Comparison of ENCODE assay signal across 1 cellular context in the genomic region with DNA sequence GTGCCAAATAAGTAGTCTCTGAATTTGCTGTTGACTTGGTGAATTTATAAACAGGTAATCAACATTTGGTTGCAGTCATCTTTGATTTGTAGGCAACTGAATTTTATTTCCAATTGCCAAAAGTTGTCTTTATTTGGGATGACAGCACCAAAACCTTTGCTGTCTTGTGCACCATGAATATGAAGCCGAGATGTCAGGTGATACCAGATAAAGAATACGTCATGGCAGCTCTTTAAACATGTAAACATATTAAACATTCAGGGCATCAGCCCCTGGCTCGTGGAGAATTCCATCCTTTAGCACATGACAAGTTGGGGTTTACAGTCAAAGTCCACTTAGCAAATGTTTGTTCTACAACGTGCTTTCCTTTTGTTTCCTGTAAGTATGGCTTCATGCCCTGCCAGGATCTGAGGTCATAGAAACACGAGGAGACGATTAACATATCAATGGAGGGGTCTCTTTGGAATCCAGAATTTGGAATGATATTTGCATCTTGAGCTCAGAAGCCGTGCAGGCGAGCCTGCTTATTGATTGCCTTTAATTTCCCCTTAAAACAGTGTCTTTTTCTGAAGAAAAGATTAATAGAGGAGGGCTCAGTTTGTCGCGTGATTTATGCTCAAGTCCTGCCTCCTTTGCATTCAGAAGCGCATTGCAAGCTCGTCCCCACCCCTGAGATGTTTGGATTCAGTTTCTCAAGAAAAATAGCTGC.
A peak's percentile ranks its signal among the peaks of the same experiment; 100 is the strongest.
TF ChIP-seq lines count a peak whose summit lies in the region.

No MANE protein-coding gene starts in this region.

TF ChIP-seq in HepG2, 621 proteins besides CTCF, POLR2A, EP300 and RAD21 (continued from another document and continues in another):
- TF ChIP-seq, protein P1, sequence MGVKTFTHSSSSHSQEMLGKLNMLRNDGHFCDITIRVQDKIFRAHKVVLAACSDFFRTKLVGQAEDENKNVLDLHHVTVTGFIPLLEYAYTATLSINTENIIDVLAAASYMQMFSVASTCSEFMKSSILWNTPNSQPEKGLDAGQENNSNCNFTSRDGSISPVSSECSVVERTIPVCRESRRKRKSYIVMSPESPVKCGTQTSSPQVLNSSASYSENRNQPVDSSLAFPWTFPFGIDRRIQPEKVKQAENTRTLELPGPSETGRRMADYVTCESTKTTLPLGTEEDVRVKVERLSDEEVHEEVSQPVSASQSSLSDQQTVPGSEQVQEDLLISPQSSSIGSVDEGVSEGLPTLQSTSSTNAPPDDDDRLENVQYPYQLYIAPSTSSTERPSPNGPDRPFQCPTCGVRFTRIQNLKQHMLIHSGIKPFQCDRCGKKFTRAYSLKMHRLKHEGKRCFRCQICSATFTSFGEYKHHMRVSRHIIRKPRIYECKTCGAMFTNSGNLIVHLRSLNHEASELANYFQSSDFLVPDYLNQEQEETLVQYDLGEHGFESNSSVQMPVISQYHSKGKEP (CRISPR knock-in tag; IDR thresholded peaks at IDR 0.05) = peak; percentile 22; the same call in 1 of the 2 replicates
- no peak for TF ChIP-seq ZNF329 (CRISPR knock-in tag; IDR thresholded peaks at IDR 0.05; ENCODE audit: low read depth)
- TF ChIP-seq SOX6 (IDR thresholded peaks at IDR 0.05) = no peak
- peak; percentile 100 for TF ChIP-seq SOX6 (CRISPR knock-in tag; IDR thresholded peaks at IDR 0.05)
- no peak for TF ChIP-seq SUZ12 (IDR thresholded peaks at IDR 0.05; ENCODE audit: low read depth, low read length)
- TF ChIP-seq NR1H2 (CRISPR knock-in tag; IDR thresholded peaks at IDR 0.05; ENCODE audit: borderline replicate concordance, low read depth) = no peak
- peak; percentile 51; the same call in 1 of the 2 replicates for TF ChIP-seq ZSCAN31 (CRISPR knock-in tag; IDR thresholded peaks at IDR 0.05; ENCODE audit: low read depth)
- TF ChIP-seq, protein P2, sequence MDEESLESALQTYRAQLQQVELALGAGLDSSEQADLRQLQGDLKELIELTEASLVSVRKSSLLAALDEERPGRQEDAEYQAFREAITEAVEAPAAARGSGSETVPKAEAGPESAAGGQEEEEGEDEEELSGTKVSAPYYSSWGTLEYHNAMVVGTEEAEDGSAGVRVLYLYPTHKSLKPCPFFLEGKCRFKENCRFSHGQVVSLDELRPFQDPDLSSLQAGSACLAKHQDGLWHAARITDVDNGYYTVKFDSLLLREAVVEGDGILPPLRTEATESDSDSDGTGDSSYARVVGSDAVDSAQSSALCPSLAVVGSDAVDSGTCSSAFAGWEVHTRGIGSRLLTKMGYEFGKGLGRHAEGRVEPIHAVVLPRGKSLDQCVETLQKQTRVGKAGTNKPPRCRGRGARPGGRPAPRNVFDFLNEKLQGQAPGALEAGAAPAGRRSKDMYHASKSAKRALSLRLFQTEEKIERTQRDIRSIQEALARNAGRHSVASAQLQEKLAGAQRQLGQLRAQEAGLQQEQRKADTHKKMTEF (CRISPR knock-in tag; IDR thresholded peaks at IDR 0.05) = peak; percentile 99
- TF ChIP-seq ZFP62 (CRISPR knock-in tag; IDR thresholded peaks at IDR 0.05) = no peak
- no peak for TF ChIP-seq SIN3A (IDR thresholded peaks at IDR 0.05; ENCODE audit: borderline replicate concordance, low read depth, low read length)
- TF ChIP-seq, protein P3, sequence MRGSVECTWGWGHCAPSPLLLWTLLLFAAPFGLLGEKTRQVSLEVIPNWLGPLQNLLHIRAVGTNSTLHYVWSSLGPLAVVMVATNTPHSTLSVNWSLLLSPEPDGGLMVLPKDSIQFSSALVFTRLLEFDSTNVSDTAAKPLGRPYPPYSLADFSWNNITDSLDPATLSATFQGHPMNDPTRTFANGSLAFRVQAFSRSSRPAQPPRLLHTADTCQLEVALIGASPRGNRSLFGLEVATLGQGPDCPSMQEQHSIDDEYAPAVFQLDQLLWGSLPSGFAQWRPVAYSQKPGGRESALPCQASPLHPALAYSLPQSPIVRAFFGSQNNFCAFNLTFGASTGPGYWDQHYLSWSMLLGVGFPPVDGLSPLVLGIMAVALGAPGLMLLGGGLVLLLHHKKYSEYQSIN (CRISPR knock-in tag; IDR thresholded peaks at IDR 0.05; ENCODE audit: borderline replicate concordance) = no peak
- peak in 1 of 2 experiments; percentile 98; a peak in 2 of 4 replicates for TF ChIP-seq KLF16 (CRISPR knock-in tag; IDR thresholded peaks at IDR 0.05)
- TF ChIP-seq, protein P4, sequence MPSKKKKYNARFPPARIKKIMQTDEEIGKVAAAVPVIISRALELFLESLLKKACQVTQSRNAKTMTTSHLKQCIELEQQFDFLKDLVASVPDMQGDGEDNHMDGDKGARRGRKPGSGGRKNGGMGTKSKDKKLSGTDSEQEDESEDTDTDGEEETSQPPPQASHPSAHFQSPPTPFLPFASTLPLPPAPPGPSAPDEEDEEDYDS (CRISPR knock-in tag; IDR thresholded peaks at IDR 0.05) = peak; percentile 78
- peak; percentile 92 for TF ChIP-seq CREM (IDR thresholded peaks at IDR 0.05)
- no peak for TF ChIP-seq CREM (CRISPR knock-in tag; IDR thresholded peaks at IDR 0.05)
- TF ChIP-seq NR2F1 (CRISPR knock-in tag; IDR thresholded peaks at IDR 0.05) = 0 out of 4 replicates have a peak, but pooled peaks of 1 of the 2 experiments have one; percentile 26
- peak; percentile 92 for TF ChIP-seq ARNTL (CRISPR knock-in tag; IDR thresholded peaks at IDR 0.05)
- TF ChIP-seq, protein P5, sequence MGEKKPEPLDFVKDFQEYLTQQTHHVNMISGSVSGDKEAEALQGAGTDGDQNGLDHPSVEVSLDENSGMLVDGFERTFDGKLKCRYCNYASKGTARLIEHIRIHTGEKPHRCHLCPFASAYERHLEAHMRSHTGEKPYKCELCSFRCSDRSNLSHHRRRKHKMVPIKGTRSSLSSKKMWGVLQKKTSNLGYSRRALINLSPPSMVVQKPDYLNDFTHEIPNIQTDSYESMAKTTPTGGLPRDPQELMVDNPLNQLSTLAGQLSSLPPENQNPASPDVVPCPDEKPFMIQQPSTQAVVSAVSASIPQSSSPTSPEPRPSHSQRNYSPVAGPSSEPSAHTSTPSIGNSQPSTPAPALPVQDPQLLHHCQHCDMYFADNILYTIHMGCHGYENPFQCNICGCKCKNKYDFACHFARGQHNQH (CRISPR knock-in tag; IDR thresholded peaks at IDR 0.05) = peak; percentile 99
- TF ChIP-seq GTF3A (CRISPR knock-in tag; conservative IDR thresholded peaks at IDR 0.05) = no peak
- TF ChIP-seq ZNF775 (CRISPR knock-in tag; IDR thresholded peaks at IDR 0.05; ENCODE audit: borderline replicate concordance) = no peak
- TF ChIP-seq, protein P6, sequence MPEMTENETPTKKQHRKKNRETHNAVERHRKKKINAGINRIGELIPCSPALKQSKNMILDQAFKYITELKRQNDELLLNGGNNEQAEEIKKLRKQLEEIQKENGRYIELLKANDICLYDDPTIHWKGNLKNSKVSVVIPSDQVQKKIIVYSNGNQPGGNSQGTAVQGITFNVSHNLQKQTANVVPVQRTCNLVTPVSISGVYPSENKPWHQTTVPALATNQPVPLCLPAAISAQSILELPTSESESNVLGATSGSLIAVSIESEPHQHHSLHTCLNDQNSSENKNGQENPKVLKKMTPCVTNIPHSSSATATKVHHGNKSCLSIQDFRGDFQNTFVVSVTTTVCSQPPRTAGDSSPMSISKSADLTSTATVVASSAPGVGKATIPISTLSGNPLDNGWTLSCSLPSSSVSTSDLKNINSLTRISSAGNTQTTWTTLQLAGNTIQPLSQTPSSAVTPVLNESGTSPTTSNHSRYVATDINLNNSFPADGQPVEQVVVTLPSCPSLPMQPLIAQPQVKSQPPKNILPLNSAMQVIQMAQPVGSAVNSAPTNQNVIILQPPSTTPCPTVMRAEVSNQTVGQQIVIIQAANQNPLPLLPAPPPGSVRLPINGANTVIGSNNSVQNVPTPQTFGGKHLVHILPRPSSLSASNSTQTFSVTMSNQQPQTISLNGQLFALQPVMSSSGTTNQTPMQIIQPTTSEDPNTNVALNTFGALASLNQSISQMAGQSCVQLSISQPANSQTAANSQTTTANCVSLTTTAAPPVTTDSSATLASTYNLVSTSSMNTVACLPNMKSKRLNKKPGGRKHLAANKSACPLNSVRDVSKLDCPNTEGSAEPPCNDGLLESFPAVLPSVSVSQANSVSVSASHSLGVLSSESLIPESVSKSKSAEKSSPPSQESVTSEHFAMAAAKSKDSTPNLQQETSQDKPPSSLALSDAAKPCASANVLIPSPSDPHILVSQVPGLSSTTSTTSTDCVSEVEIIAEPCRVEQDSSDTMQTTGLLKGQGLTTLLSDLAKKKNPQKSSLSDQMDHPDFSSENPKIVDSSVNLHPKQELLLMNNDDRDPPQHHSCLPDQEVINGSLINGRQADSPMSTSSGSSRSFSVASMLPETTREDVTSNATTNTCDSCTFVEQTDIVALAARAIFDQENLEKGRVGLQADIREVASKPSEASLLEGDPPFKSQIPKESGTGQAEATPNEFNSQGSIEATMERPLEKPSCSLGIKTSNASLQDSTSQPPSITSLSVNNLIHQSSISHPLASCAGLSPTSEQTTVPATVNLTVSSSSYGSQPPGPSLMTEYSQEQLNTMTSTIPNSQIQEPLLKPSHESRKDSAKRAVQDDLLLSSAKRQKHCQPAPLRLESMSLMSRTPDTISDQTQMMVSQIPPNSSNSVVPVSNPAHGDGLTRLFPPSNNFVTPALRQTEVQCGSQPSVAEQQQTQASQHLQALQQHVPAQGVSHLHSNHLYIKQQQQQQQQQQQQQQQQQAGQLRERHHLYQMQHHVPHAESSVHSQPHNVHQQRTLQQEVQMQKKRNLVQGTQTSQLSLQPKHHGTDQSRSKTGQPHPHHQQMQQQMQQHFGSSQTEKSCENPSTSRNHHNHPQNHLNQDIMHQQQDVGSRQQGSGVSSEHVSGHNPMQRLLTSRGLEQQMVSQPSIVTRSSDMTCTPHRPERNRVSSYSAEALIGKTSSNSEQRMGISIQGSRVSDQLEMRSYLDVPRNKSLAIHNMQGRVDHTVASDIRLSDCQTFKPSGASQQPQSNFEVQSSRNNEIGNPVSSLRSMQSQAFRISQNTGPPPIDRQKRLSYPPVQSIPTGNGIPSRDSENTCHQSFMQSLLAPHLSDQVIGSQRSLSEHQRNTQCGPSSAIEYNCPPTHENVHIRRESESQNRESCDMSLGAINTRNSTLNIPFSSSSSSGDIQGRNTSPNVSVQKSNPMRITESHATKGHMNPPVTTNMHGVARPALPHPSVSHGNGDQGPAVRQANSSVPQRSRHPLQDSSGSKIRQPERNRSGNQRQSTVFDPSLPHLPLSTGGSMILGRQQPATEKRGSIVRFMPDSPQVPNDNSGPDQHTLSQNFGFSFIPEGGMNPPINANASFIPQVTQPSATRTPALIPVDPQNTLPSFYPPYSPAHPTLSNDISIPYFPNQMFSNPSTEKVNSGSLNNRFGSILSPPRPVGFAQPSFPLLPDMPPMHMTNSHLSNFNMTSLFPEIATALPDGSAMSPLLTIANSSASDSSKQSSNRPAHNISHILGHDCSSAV (CRISPR knock-in tag; IDR thresholded peaks at IDR 0.05; ENCODE audit: borderline replicate concordance) = no peak
- TF ChIP-seq ZNF629 (CRISPR knock-in tag; conservative IDR thresholded peaks at IDR 0.05) = 0 out of 2 replicates have a peak, but pooled peaks have one; percentile 21
- TF ChIP-seq CENPT (CRISPR knock-in tag; IDR thresholded peaks at IDR 0.05; ENCODE audit: low read depth) = no peak
- no peak; the same call in 1 of the 2 replicates for TF ChIP-seq ZNF780A (CRISPR knock-in tag; IDR thresholded peaks at IDR 0.05)
- no peak for TF ChIP-seq MTA3 (CRISPR knock-in tag; IDR thresholded peaks at IDR 0.05)
- no peak; the same call in 1 of the 2 replicates for TF ChIP-seq ZFP90 (CRISPR knock-in tag; IDR thresholded peaks at IDR 0.05; ENCODE audit: borderline replicate concordance)
- TF ChIP-seq HIVEP1 (CRISPR knock-in tag; IDR thresholded peaks at IDR 0.05) = no peak
- peak; percentile 97 for TF ChIP-seq ZNF781 (CRISPR knock-in tag; IDR thresholded peaks at IDR 0.05; ENCODE audit: borderline replicate concordance, not compliant biosample characterization)
- TF ChIP-seq ZNF10 (CRISPR knock-in tag; IDR thresholded peaks at IDR 0.05; ENCODE audit: borderline replicate concordance, low read depth) = no peak
- TF ChIP-seq ZNF143 (CRISPR knock-in tag; IDR thresholded peaks at IDR 0.05) = no peak; the same call in 1 of the 2 replicates
- TF ChIP-seq SALL1 (CRISPR knock-in tag; IDR thresholded peaks at IDR 0.05) = peak; percentile 95; the same call in 1 of the 2 replicates
- no peak for TF ChIP-seq HNRNPH1 (optimal IDR thresholded peaks at IDR 0.05; ENCODE audit: low read depth, low read length)
- TF ChIP-seq GPN1 (CRISPR knock-in tag; IDR thresholded peaks at IDR 0.05; ENCODE audit: borderline replicate concordance) = no peak
- no peak for TF ChIP-seq ARNT (IDR thresholded peaks at IDR 0.05)
- peak; percentile 95 for TF ChIP-seq TGIF2 (CRISPR knock-in tag; IDR thresholded peaks at IDR 0.05)
- TF ChIP-seq RARA (CRISPR knock-in tag; IDR thresholded peaks at IDR 0.05) = peak; percentile 91
- peak; percentile 99 for TF ChIP-seq MED1 (CRISPR knock-in tag; IDR thresholded peaks at IDR 0.05)
- TF ChIP-seq TMF1 (CRISPR knock-in tag; IDR thresholded peaks at IDR 0.05; ENCODE audit: low read depth) = peak; percentile 66; the same call in 1 of the 2 replicates
- TF ChIP-seq KLF11 (CRISPR knock-in tag; IDR thresholded peaks at IDR 0.05) = peak; percentile 94; the same call in 1 of the 2 replicates
- 0 out of 2 replicates have a peak, but pooled peaks have one; percentile 18 for TF ChIP-seq ZNF552 (CRISPR knock-in tag; IDR thresholded peaks at IDR 0.05; ENCODE audit: borderline replicate concordance)
- TF ChIP-seq, protein P7, sequence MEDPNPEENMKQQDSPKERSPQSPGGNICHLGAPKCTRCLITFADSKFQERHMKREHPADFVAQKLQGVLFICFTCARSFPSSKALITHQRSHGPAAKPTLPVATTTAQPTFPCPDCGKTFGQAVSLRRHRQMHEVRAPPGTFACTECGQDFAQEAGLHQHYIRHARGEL (CRISPR knock-in tag; IDR thresholded peaks at IDR 0.05) = no peak
- TF ChIP-seq CREB1 (IDR thresholded peaks at IDR 0.05) = peak; percentile 95
- peak; percentile 94 for TF ChIP-seq CREB1 (CRISPR knock-in tag; IDR thresholded peaks at IDR 0.05)
- TF ChIP-seq NONO (IDR thresholded peaks at IDR 0.05) = no peak
- peak; percentile 86; the same call in 1 of the 2 replicates for TF ChIP-seq NONO (CRISPR knock-in tag; conservative IDR thresholded peaks at IDR 0.05)
- TF ChIP-seq MTF1 (CRISPR knock-in tag; IDR thresholded peaks at IDR 0.05) = no peak; the same call in 1 of the 2 replicates
- peak; percentile 90 for TF ChIP-seq ZNF670 (CRISPR knock-in tag; IDR thresholded peaks at IDR 0.05; ENCODE audit: borderline replicate concordance)
- peak; percentile 70; the same call in 1 of the 2 replicates for TF ChIP-seq BORCS8-MEF2B (CRISPR knock-in tag; IDR thresholded peaks at IDR 0.05)
- TF ChIP-seq, protein P8, sequence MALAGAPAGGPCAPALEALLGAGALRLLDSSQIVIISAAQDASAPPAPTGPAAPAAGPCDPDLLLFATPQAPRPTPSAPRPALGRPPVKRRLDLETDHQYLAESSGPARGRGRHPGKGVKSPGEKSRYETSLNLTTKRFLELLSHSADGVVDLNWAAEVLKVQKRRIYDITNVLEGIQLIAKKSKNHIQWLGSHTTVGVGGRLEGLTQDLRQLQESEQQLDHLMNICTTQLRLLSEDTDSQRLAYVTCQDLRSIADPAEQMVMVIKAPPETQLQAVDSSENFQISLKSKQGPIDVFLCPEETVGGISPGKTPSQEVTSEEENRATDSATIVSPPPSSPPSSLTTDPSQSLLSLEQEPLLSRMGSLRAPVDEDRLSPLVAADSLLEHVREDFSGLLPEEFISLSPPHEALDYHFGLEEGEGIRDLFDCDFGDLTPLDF (CRISPR knock-in tag; IDR thresholded peaks at IDR 0.05) = 0 out of 2 replicates have a peak, but pooled peaks have one; percentile 29
